ENCODE assay signal across 11 cellular contexts in the genomic region with DNA sequence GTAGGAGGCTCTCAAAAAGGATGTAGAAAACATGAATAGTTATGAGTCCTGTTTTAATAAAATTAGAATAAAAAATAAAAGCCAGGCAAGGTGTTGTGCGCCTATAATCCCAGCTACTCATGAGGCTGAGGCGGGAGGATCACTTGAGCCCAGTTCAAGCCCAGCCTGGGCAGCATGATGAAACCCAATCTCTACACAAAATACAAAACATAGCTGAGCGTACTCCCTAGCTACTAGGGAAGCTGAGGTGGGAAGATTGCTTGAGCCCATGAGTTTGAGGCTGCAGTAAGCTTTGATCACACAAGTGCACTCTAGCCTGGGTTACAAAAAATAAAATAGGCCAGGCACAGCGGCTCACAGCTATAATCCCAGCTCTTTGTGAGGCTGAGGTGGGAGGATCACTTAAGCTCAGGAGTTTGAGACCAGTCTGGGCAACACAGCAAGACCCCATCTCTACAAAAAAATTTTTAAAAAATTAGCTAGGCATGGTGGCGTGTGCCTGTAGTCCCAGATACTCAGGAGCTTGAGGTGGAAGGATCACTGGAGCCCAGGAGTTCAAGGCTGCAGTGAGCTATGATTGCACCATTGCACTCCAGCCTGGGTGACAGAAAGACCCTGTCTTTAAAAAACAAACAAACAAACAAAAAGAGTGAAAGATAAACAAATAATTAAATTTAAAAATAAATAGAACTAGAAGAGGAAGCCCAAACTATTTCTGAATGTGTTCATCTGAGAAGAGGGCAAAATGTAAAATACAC. TPM values are rescaled to one million over a fixed set of nuclear protein-coding genes. Genes with fewer than 3 reads are reported as not detected.
DNase-seq lines count a peak whose midpoint lies in the region; ATAC-seq, FAIRE-seq and TF ChIP-seq lines count a peak whose summit lies in the region.
"Had no signal": no experiment of that assay in that cellular context is flagged by ENCODE, and none has a peak within 500 bp of the region (broad histone marks: within the 10 kb centered on the region; RNA-seq: fewer than 3 reads in every experiment).

No MANE protein-coding gene starts in this region.

- CTCF ChIA-PET in OCI-LY7 (lab: Charles Lee; ENCODE audit: unreplicated experiment): interaction anchor here (0.8 to 2.8 kb wide), 5 partner anchors 10 to 73 kb away, joined by 3 to 20 read pairs (median 3); a partner anchor contains a TSS

- H3K4me1 Mint-ChIP-seq in activated naive CD4-positive, alpha-beta T cell treated with anti-CD3 and anti-CD28 coated beads, Interleukin-2, amount 50 U/mL, for 24 hours: peaks cover 26% of the 10 kb centered on the region
- peaks cover 2% of the 10 kb centered on the region for H3K4me1 Mint-ChIP-seq in glutamatergic neuron (ENCODE audit: low read depth, unreplicated experiment)

- POLR2A ChIA-PET in OCI-LY7 (lab: Charles Lee): interaction anchor here (0.6 to 4.3 kb wide), 14 partner anchors 12 to 442 kb away, joined by 3 to 79 read pairs (median 8); a partner anchor contains a TSS

- H3K4me1 ChIP-seq in OCI-LY7 (ENCODE audit: insufficient read depth, low read length, poor library complexity, severe bottlenecking) (peaks cover 95% of the 10 kb centered on the region), kidney (ENCODE audit: control insufficient read depth in 1 of 2, insufficient read depth in 1 of 2, low read depth in 1 of 2, low read length in 2 of 2) (peaks cover 0 to 17% of the 10 kb centered on the region in 2 donors), thymus (ENCODE audit: control insufficient read depth, insufficient read depth, low read length) (peaks cover 61% of the 10 kb centered on the region)

- H3K27ac Mint-ChIP-seq in activated naive CD4-positive, alpha-beta T cell treated with anti-CD3 and anti-CD28 coated beads, Interleukin-2, amount 50 U/mL, for 24 hours: peak overlapping the region; percentile 60
- H3K27ac Mint-ChIP-seq in glutamatergic neuron (ENCODE audit: unreplicated experiment): no peak overlapping the region

- H3K9me3 ChIP-seq in OCI-LY7 (ENCODE audit: low read length) (no peaks in the 10 kb centered on the region), kidney (ENCODE audit: control insufficient read depth in 1 of 2, low read length in 2 of 2) (no peaks in the 10 kb centered on the region), thymus (ENCODE audit: control insufficient read depth) (no peaks in the 10 kb centered on the region)

- no peak for DNase-seq in activated naive CD4-positive, alpha-beta T cell treated with anti-CD3 and anti-CD28 coated beads, Interleukin-2, amount 50 U/mL, for 16 hours
- DNase-seq in OCI-LY7 (ENCODE audit: low spot score): no peak
- DNase-seq in kidney: no peak
- no peak for DNase-seq in caudate nucleus (lab: John Stamatoyannopoulos, UW)
- no peak for DNase-seq in glutamatergic neuron
- DNase-seq: cortex of kidney, foreskin keratinocyte had no signal

- H3K4me2 ChIP-seq in OCI-LY7 (ENCODE audit: low read length): peak overlapping the region; percentile 82

- peak overlapping the region; percentile 96 for H3K27ac ChIP-seq in OCI-LY7 (ENCODE audit: low read depth, low read length, poor library complexity, severe bottlenecking)
- peak overlapping the region; percentile 36 to 81 for H3K27ac ChIP-seq in kidney (ENCODE audit: low read depth in 2 of 2, low read length in 2 of 2)
- H3K27ac ChIP-seq in thymus (ENCODE audit: low read depth): peak overlapping the region; percentile 89
- H3K27ac ChIP-seq in caudate nucleus (ENCODE audit: low read depth, low read length): no peak overlapping the region
- H3K27ac ChIP-seq: foreskin keratinocyte had no signal

- H3K36me3 Mint-ChIP-seq in activated naive CD4-positive, alpha-beta T cell treated with anti-CD3 and anti-CD28 coated beads, Interleukin-2, amount 50 U/mL, for 24 hours: no peaks in the 10 kb centered on the region
- no peaks in the 10 kb centered on the region for H3K36me3 Mint-ChIP-seq in glutamatergic neuron (ENCODE audit: unreplicated experiment)

- H3K27me3 ChIP-seq in thymus (ENCODE audit: control insufficient read depth, insufficient read depth): no peaks in the 10 kb centered on the region

- TF ChIP-seq CTCF in OCI-LY7 (conservative IDR thresholded peaks at IDR 0.05; ENCODE audit: low read length) (no peak), kidney (IDR thresholded peaks at IDR 0.05; ENCODE audit: borderline replicate concordance, extremely low read depth, insufficient read depth) (no peak), glutamatergic neuron (IDR thresholded peaks at IDR 0.05; ENCODE audit: partially characterized antibody, unreplicated experiment) (no peak)

- H3K4me3 ChIP-seq in OCI-LY7 (ENCODE audit: low read depth, low read length, poor library complexity, severe bottlenecking): peak overlapping the region; percentile 49
- no peak overlapping the region for H3K4me3 ChIP-seq in kidney (ENCODE audit: low read length in 2 of 2)
- peak overlapping the region; percentile 21 for H3K4me3 ChIP-seq in thymus (ENCODE audit: low read length)
- H3K4me3 ChIP-seq: lung had no signal

- H3K4me3 Mint-ChIP-seq in activated naive CD4-positive, alpha-beta T cell treated with anti-CD3 and anti-CD28 coated beads, Interleukin-2, amount 50 U/mL, for 24 hours: peak overlapping the region; percentile 66
- H3K4me3 Mint-ChIP-seq in glutamatergic neuron (ENCODE audit: unreplicated experiment): no peak overlapping the region

- H3K36me3 ChIP-seq in OCI-LY7 (ENCODE audit: insufficient read depth, low read length) (no peaks in the 10 kb centered on the region), kidney (ENCODE audit: control insufficient read depth in 1 of 2, insufficient read depth in 2 of 2, low read length in 2 of 2) (no peaks in the 10 kb centered on the region), thymus (ENCODE audit: control insufficient read depth, insufficient read depth) (no peaks in the 10 kb centered on the region)

- no peaks in the 10 kb centered on the region for H4K20me1 ChIP-seq in OCI-LY7 (ENCODE audit: insufficient read depth, low read length)

- peak overlapping the region; percentile 81; the same call in 1 of the 2 replicates for H2AFZ ChIP-seq in OCI-LY7 (ENCODE audit: low read length)

- H3K27me3 Mint-ChIP-seq in activated naive CD4-positive, alpha-beta T cell treated with anti-CD3 and anti-CD28 coated beads, Interleukin-2, amount 50 U/mL, for 24 hours: no peaks in the 10 kb centered on the region
- H3K27me3 Mint-ChIP-seq in glutamatergic neuron (ENCODE audit: unreplicated experiment): peaks cover 3% of the 10 kb centered on the region

- 67% methylated on average over 5 of the region's 5 CpGs for WGBS in thymus

- no peak overlapping the region for H3K9ac ChIP-seq in kidney (ENCODE audit: low read length in 2 of 2)

- intact Hi-C loops in OCI-LY7 (cut with micrococcal nuclease; ENCODE audit: unreplicated experiment): no loop called here
- intact Hi-C loops in kidney (cut with DNase I): no loop called here

- no peaks in the 10 kb centered on the region for H3K9me3 Mint-ChIP-seq in activated naive CD4-positive, alpha-beta T cell treated with anti-CD3 and anti-CD28 coated beads, Interleukin-2, amount 50 U/mL, for 24 hours
- peaks cover 3% of the 10 kb centered on the region for H3K9me3 Mint-ChIP-seq in glutamatergic neuron (ENCODE audit: unreplicated experiment)

- H3K79me2 ChIP-seq in OCI-LY7 (ENCODE audit: insufficient read depth, low read depth, low read length): no peaks in the 10 kb centered on the region

- BruUV-seq in OCI-LY7 (replicated peaks; lab: Mats Ljungman, UMichigan): no TSS peak

- FAIRE-seq in kidney (lab: Jason Lieb, UNC): no peak

- no peaks in the 10 kb centered on the region for H3K9me2 ChIP-seq in OCI-LY7 (ENCODE audit: insufficient read depth, low read length)

- no peak for ATAC-seq in GM21367 (IDR thresholded peaks at IDR 0.05; ENCODE audit: unreplicated experiment)

RNA-seq across cellular contexts. Expression of a gene that starts 17.2 kb away (rescaled TPM):
- total RNA-seq in OCI-LY7 (2014; rRNA removed; shearing (Covaris generic)): not detected in 2 replicates
- not detected in 2 replicates for total RNA-seq in OCI-LY7 (2022)
- not detected for total RNA-seq in kidney
- polyA plus RNA-seq in kidney (ENCODE audit: insufficient read depth, low read depth, low replicate concordance): not detected
- polyA plus RNA-seq in thymus: 0.34 TPM
- total RNA-seq in glutamatergic neuron (ENCODE audit: unreplicated experiment): not detected
- total RNA-seq: foreskin keratinocyte, lung had no signal
- polyA plus RNA-seq: foreskin keratinocyte, lung had no signal

RNA-seq across cellular contexts. Expression of a gene that starts 22.0 kb away (rescaled TPM):
- not detected in 2 replicates for total RNA-seq in OCI-LY7 (2014; rRNA removed; shearing (Covaris generic))
- not detected in 2 replicates for total RNA-seq in OCI-LY7 (2022)
- not detected for total RNA-seq in kidney
- not detected for polyA plus RNA-seq in kidney (ENCODE audit: insufficient read depth, low read depth, low replicate concordance)
- polyA plus RNA-seq in thymus: 5.2 TPM
- not detected for total RNA-seq in glutamatergic neuron (ENCODE audit: unreplicated experiment)
- total RNA-seq: foreskin keratinocyte, lung had no signal
- polyA plus RNA-seq: foreskin keratinocyte, lung had no signal

RNA-seq across cellular contexts. Expression of a gene that starts 24.9 kb away (rescaled TPM):
- total RNA-seq in OCI-LY7 (2014; rRNA removed; shearing (Covaris generic)): not detected in 2 replicates
- total RNA-seq in OCI-LY7 (2022) (not detected in 2 replicates), kidney (not detected), glutamatergic neuron (ENCODE audit: unreplicated experiment) (not detected)
- polyA plus RNA-seq in kidney (ENCODE audit: insufficient read depth, low read depth, low replicate concordance) (not detected), thymus (not detected)
- total RNA-seq: foreskin keratinocyte, lung had no signal
- polyA plus RNA-seq: foreskin keratinocyte, lung had no signal

RNA-seq across cellular contexts. Expression of a gene that starts 29.2 kb away (rescaled TPM):
- not detected in 2 replicates for total RNA-seq in OCI-LY7 (2014; rRNA removed; shearing (Covaris generic))
- total RNA-seq in OCI-LY7 (2022) (not detected in 2 replicates), kidney (not detected), glutamatergic neuron (ENCODE audit: unreplicated experiment) (not detected)
- polyA plus RNA-seq in kidney (ENCODE audit: insufficient read depth, low read depth, low replicate concordance) (not detected), thymus (not detected)
- total RNA-seq: foreskin keratinocyte, lung had no signal
- polyA plus RNA-seq: foreskin keratinocyte, lung had no signal

RNA-seq across cellular contexts. Expression of a gene that starts 42.3 kb away (rescaled TPM):
- 45.8 and 47.1 TPM in 2 replicates for total RNA-seq in OCI-LY7 (2014; rRNA removed; shearing (Covaris generic))
- 23.4 and 28.7 TPM in 2 replicates for total RNA-seq in OCI-LY7 (2022)
- total RNA-seq in kidney: 21.8 TPM
- polyA plus RNA-seq in kidney (ENCODE audit: insufficient read depth, low read depth, low replicate concordance): 10.4 TPM
- polyA plus RNA-seq in thymus: 109 TPM
- total RNA-seq in glutamatergic neuron (ENCODE audit: unreplicated experiment): 11.1 TPM

Comparison
In these comparisons a context has a peak if more than half of its experiments do, and no peak if none do; other contexts are left out.
1. H3K4me3 ChIP-seq: peak in OCI-LY7 (single experiment) and thymus (single experiment); none in kidney (0 of 2).